28 cellular contexts compared by ENCODE assay signal in the genomic region with DNA sequence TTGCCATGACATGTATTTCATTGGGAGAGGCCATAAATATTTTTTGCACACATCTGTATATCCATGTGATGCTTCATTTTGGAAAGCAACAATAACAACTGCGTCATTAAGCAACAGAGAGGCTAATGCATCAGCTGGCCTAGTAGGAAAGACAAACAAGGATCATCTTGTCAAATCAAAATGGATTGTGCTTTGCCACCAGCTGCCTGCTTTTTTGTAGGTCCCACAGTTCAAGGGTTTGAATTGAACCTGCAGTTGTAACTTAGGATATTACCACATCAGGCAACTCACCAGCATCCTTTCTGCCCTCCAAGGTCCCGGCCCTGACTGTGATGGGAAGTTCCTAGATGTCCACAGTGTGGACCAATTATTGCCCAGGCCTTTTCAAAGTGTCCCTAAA.
"Had no signal": no experiment of that assay in that cellular context is flagged by ENCODE, and none has a peak within 500 bp of the region (broad histone marks: within the 10 kb centered on the region; RNA-seq: fewer than 3 reads in every experiment).

No MANE protein-coding gene starts in this region.

- H3K36me3 ChIP-seq: adrenal gland, ascending aorta, cardiac muscle cell, colonic mucosa, neural progenitor cell, suprapubic skin, tibial artery had no signal

- H3K4me2 ChIP-seq: neural progenitor cell had no signal

- H3K27ac Mint-ChIP-seq: activated CD4-positive, alpha-beta memory T cell treated with anti-CD3 and anti-CD28 coated beads for 36 hours; activated naive CD4-positive, alpha-beta T cell treated with anti-CD3 and anti-CD28 coated beads for 36 hours; activated naive CD8-positive, alpha-beta T cell treated with anti-CD3 and anti-CD28 coated beads for 36 hours; activated T-helper 1 cell treated with anti-CD3 and anti-CD28 coated beads, Interleukin-12 subunit alpha, Interleukin-12 subunit beta, Interleukin-2, Interleukin-4 antibody, amounts not matched to agents 30 ng/mL and 10 ng/mL and 1 ng/mL, durations not matched to agents 14 hours and 24 hours and 36 hours; naive thymus-derived CD8-positive, alpha-beta T cell; neural progenitor cell; stimulated activated naive B cell treated with anti-CD40 and anti-IgM and Interleukin-4, amounts not matched to agents 10 μg/mL and 1 μg/mL and 100 μg/mL, for 72 hours had no signal

- H3K4me3 ChIP-seq: adrenal gland, ascending aorta, cardiac muscle cell, colonic mucosa, neural progenitor cell, suprapubic skin, tibial artery had no signal

- H3K79me2 ChIP-seq: parathyroid adenoma had no signal

- H3K27ac ChIP-seq: adrenal gland, ascending aorta, cardiac muscle cell, colonic mucosa, neural progenitor cell, parathyroid adenoma, suprapubic skin, tibial artery had no signal

- H3K9ac ChIP-seq: neural progenitor cell, parathyroid adenoma had no signal

- H3K4me3 Mint-ChIP-seq: activated CD4-positive, alpha-beta memory T cell treated with anti-CD3 and anti-CD28 coated beads for 36 hours; activated naive CD4-positive, alpha-beta T cell treated with anti-CD3 and anti-CD28 coated beads for 36 hours; activated naive CD8-positive, alpha-beta T cell treated with anti-CD3 and anti-CD28 coated beads for 36 hours; activated T-helper 1 cell treated with anti-CD3 and anti-CD28 coated beads, Interleukin-12 subunit alpha, Interleukin-12 subunit beta, Interleukin-2, Interleukin-4 antibody, amounts not matched to agents 30 ng/mL and 10 ng/mL and 1 ng/mL, durations not matched to agents 14 hours and 24 hours and 36 hours; brain; naive thymus-derived CD8-positive, alpha-beta T cell; neural progenitor cell; stimulated activated naive B cell treated with anti-CD40 and anti-IgM and Interleukin-4, amounts not matched to agents 10 μg/mL and 1 μg/mL and 100 μg/mL, for 72 hours had no signal

- H3K27me3 ChIP-seq: adrenal gland, ascending aorta, cardiac muscle cell, colonic mucosa, neural progenitor cell, suprapubic skin, tibial artery had no signal

- H3K36me3 Mint-ChIP-seq: activated naive CD8-positive, alpha-beta T cell treated with anti-CD3 and anti-CD28 coated beads for 36 hours; neural progenitor cell had no signal

- H2AFZ ChIP-seq: neural progenitor cell, parathyroid adenoma had no signal

- H3K9me3 ChIP-seq: adrenal gland, ascending aorta, colonic mucosa, suprapubic skin had no signal

- H3K4me1 Mint-ChIP-seq: activated naive CD8-positive, alpha-beta T cell treated with anti-CD3 and anti-CD28 coated beads for 36 hours; naive thymus-derived CD8-positive, alpha-beta T cell; stimulated activated naive B cell treated with anti-CD40 and anti-IgM and Interleukin-4, amounts not matched to agents 10 μg/mL and 1 μg/mL and 100 μg/mL, for 72 hours had no signal

- H3K4me1 ChIP-seq: adrenal gland, ascending aorta, colonic mucosa, parathyroid adenoma, suprapubic skin, tibial artery had no signal

- H3K27me3 Mint-ChIP-seq: activated naive CD8-positive, alpha-beta T cell treated with anti-CD3 and anti-CD28 coated beads for 36 hours had no signal

- ATAC-seq: left ventricle myocardium superior; naive thymus-derived CD8-positive, alpha-beta T cell; right cardiac atrium; stimulated activated naive B cell treated with anti-CD40 and anti-IgM and Interleukin-4, amounts not matched to agents 10 μg/mL and 1 μg/mL and 100 μg/mL, for 72 hours had no signal

- DNase-seq: activated CD4-positive, alpha-beta memory T cell treated with anti-CD3 and anti-CD28 coated beads for 36 hours; activated CD4-positive, alpha-beta T cell treated with anti-CD3 and anti-CD28 coated beads for 4 hours; activated CD8-positive, alpha-beta memory T cell treated with anti-CD3 and anti-CD28 coated beads, Interleukin-2, amount 50 U/mL, for 4 hours; activated effector memory CD4-positive, alpha-beta T cell treated with anti-CD3 and anti-CD28 coated beads, Interleukin-2, amount 50 U/mL, for 16 hours; activated naive CD4-positive, alpha-beta T cell treated with anti-CD3 and anti-CD28 coated beads for 36 hours; activated naive CD8-positive, alpha-beta T cell treated with anti-CD3 and anti-CD28 coated beads for 36 hours; activated T-cell treated with anti-CD3 and anti-CD28 coated beads, Interleukin-2, amount 50 U/mL, for 1 hour; adrenal gland; cerebellar nuclear complex; colonic mucosa; effector memory CD4-positive, alpha-beta T cell; foreskin melanocyte; left ventricle myocardium superior; mammary epithelial cell; naive thymus-derived CD8-positive, alpha-beta T cell; occipital lobe; right cardiac atrium; stimulated activated CD4-positive, alpha-beta T cell treated with anti-CD3 and anti-CD28 coated beads, Interleukin-15, amount 100 ng/mL, for 24 hours; stimulated activated CD4-positive, alpha-beta T cell treated with anti-CD3 and anti-CD28 coated beads, Interleukin-2, amount 100 ng/mL, for 24 hours; stimulated activated naive B cell treated with anti-CD40 and anti-IgM and Interleukin-4, amounts not matched to agents 10 μg/mL and 1 μg/mL and 100 μg/mL, for 72 hours; tibial artery had no signal
